In genomic region chr3:190120161-190121060, GRCh38 we compare ENCODE assay signal across 8 cellular contexts. TPM values are rescaled to one million over a fixed set of nuclear protein-coding genes. Genes with fewer than 3 reads are reported as not detected.
DNase-seq lines count a peak whose midpoint lies in the region; ATAC-seq and TF ChIP-seq lines count a peak whose summit lies in the region.

TSS of gene P3H2 (minus strand) at chr3:190120897. CDS start at chr3:190120731, 166 bp downstream.

- peak within 1 kb of the TSS; percentile 29 for H3K9ac ChIP-seq in neural progenitor cell

- H3K27me3 Mint-ChIP-seq in activated naive CD8-positive, alpha-beta T cell treated with anti-CD3 and anti-CD28 coated beads for 36 hours: peaks cover 68% of the 10 kb centered on the region
- H3K27me3 Mint-ChIP-seq in glutamatergic neuron (ENCODE audit: unreplicated experiment) (peaks cover 6% of the 10 kb centered on the region), neural progenitor cell (ENCODE audit: insufficient read depth, low read depth) (peaks cover 9% of the 10 kb centered on the region)

- TF ChIP-seq CTCF in AG09309 (IDR thresholded peaks at IDR 0.05; ENCODE audit: control insufficient read depth, insufficient read depth, low read depth, low read length, missing control alignments) (peak; percentile 58), glutamatergic neuron (IDR thresholded peaks at IDR 0.05; ENCODE audit: partially characterized antibody, unreplicated experiment) (no peak), neural progenitor cell (IDR thresholded peaks at IDR 0.05) (no peak), vagina (IDR thresholded peaks at IDR 0.05) (peak in 2 of 3 experiments; percentile 10 to 28)

- DNase-seq in AG09309 (ENCODE audit: low read depth) (no peak), NCI-H524 treated with DMSO at 0.1 percent for 48 hours (lab: John Stamatoyannopoulos, UW) (peak; percentile 53), glutamatergic neuron (peak; percentile 87), neural progenitor cell (ENCODE audit: low spot score) (peak; percentile 95), vagina (ENCODE audit: extremely low spot score in 2 of 2) (no peak)
- DNase-seq in activated naive CD8-positive, alpha-beta T cell treated with anti-CD3 and anti-CD28 coated beads for 36 hours: peak; percentile 54

- H3K36me3 ChIP-seq in neural progenitor cell (no peaks in the 10 kb centered on the region), vagina (no peaks in the 10 kb centered on the region)

- H3K4me1 ChIP-seq in neural progenitor cell: peaks cover 12% of the 10 kb centered on the region
- H3K4me1 ChIP-seq in vagina: peaks cover 47% of the 10 kb centered on the region

- peak within 1 kb of the TSS; percentile 91 for H3K4me2 ChIP-seq in neural progenitor cell

- no peaks in the 10 kb centered on the region for H3K9me3 ChIP-seq in neural progenitor cell (ENCODE audit: low read depth)
- no peaks in the 10 kb centered on the region for H3K9me3 ChIP-seq in vagina

- H3F3A ChIP-seq in neural progenitor cell (ENCODE audit: low read depth): peaks cover 16% of the 10 kb centered on the region

- no peak within 1 kb of the TSS for H3K27ac ChIP-seq in neural progenitor cell
- H3K27ac ChIP-seq in vagina: peak within 1 kb of the TSS; percentile 89

- intact Hi-C loops in vagina (cut with DNase I): loop anchor here (10.0 kb wide), 1 partner anchor 146 kb away; no protein-coding TSS in a partner anchor

- H3K4me3 ChIP-seq in AG09309 (ENCODE audit: control insufficient read depth, low read depth, low read length) (peak within 1 kb of the TSS; percentile 48), neural progenitor cell (peak within 1 kb of the TSS; percentile 88), vagina (peak within 1 kb of the TSS; percentile 71 to 81)

- peaks cover 4% of the 10 kb centered on the region for H4K20me1 ChIP-seq in neural progenitor cell (ENCODE audit: low read depth)

- peaks cover 6% of the 10 kb centered on the region for H3K4me1 Mint-ChIP-seq in activated naive CD8-positive, alpha-beta T cell treated with anti-CD3 and anti-CD28 coated beads for 36 hours
- H3K4me1 Mint-ChIP-seq in glutamatergic neuron (ENCODE audit: low read depth, unreplicated experiment): no peaks in the 10 kb centered on the region
- H3K4me1 Mint-ChIP-seq in neural progenitor cell: peaks cover 47% of the 10 kb centered on the region

- ATAC-seq in GM18867 (IDR thresholded peaks at IDR 0.05; ENCODE audit: unreplicated experiment) (peak; percentile 91), HG03139 (IDR thresholded peaks at IDR 0.05; ENCODE audit: unreplicated experiment) (peak; percentile 71)

- no peaks in the 10 kb centered on the region for H3K36me3 Mint-ChIP-seq in activated naive CD8-positive, alpha-beta T cell treated with anti-CD3 and anti-CD28 coated beads for 36 hours
- H3K36me3 Mint-ChIP-seq in glutamatergic neuron (ENCODE audit: unreplicated experiment): no peaks in the 10 kb centered on the region
- peaks cover 2% of the 10 kb centered on the region for H3K36me3 Mint-ChIP-seq in neural progenitor cell

- no peak within 1 kb of the TSS for H3K27ac Mint-ChIP-seq in activated naive CD8-positive, alpha-beta T cell treated with anti-CD3 and anti-CD28 coated beads for 36 hours
- no peak within 1 kb of the TSS for H3K27ac Mint-ChIP-seq in glutamatergic neuron (ENCODE audit: unreplicated experiment)
- H3K27ac Mint-ChIP-seq in neural progenitor cell: peak within 1 kb of the TSS; percentile 88

- peak within 1 kb of the TSS; percentile 65 for H3K4me3 Mint-ChIP-seq in activated naive CD8-positive, alpha-beta T cell treated with anti-CD3 and anti-CD28 coated beads for 36 hours
- H3K4me3 Mint-ChIP-seq in glutamatergic neuron (ENCODE audit: unreplicated experiment) (peak within 1 kb of the TSS; percentile 84), neural progenitor cell (peak within 1 kb of the TSS; percentile 88)

- H3K79me2 ChIP-seq in neural progenitor cell (ENCODE audit: low read depth): peaks cover 12% of the 10 kb centered on the region

- H3K27me3 ChIP-seq in neural progenitor cell (peaks cover 11% of the 10 kb centered on the region), vagina (no peaks in the 10 kb centered on the region)

- H2AFZ ChIP-seq in neural progenitor cell (replicated peaks): peak within 1 kb of the TSS; percentile 98

- H3K9me3 Mint-ChIP-seq in activated naive CD8-positive, alpha-beta T cell treated with anti-CD3 and anti-CD28 coated beads for 36 hours: no peaks in the 10 kb centered on the region
- H3K9me3 Mint-ChIP-seq in glutamatergic neuron (ENCODE audit: unreplicated experiment) (no peaks in the 10 kb centered on the region), neural progenitor cell (peaks cover 2% of the 10 kb centered on the region)

- TF ChIP-seq POLR2A in vagina (IDR thresholded peaks at IDR 0.05): no peak

RNA-seq across cellular contexts. Expression of gene P3H2, which starts in this region (rescaled TPM):
- not detected for total RNA-seq in activated naive CD8-positive, alpha-beta T cell treated with anti-CD3 and anti-CD28 coated beads for 36 hours
- total RNA-seq in glutamatergic neuron (ENCODE audit: unreplicated experiment) (28.6 TPM), neural progenitor cell (ENCODE audit: low replicate concordance) (9.0 and 21.4 TPM in 2 replicates), vagina (41.7 TPM)

Comparison
In these comparisons a context has a peak if more than half of its experiments do, and no peak if none do; other contexts are left out.
1. RNA of gene P3H2 (total RNA-seq): 41.7 TPM in vagina (single experiment), 28.6 TPM in glutamatergic neuron (single experiment) and 9.0 to 21.4 TPM in neural progenitor cell; not detected in activated naive CD8-positive, alpha-beta T cell treated with anti-CD3 and anti-CD28 coated beads for 36 hours; every median in the first group is over 10 times any median in the second.
2. Peak in DNase-seq in activated naive CD8-positive, alpha-beta T cell treated with anti-CD3 and anti-CD28 coated beads for 36 hours; RNA of the gene not detected or under 1 TPM.
3. DNase-seq: peak in NCI-H524 treated with DMSO at 0.1 percent for 48 hours (single experiment), glutamatergic neuron (single experiment) and neural progenitor cell (single experiment); none in AG09309 (single experiment) and vagina (0 of 2).
4. CTCF ChIP-seq: peak in AG09309 (single experiment) and vagina (2 of 3); none in glutamatergic neuron (single experiment) and neural progenitor cell (single experiment).
5. Peak in every context shown above with its lines, with median percentiles within 50 percentile points of each other: H3K4me3 ChIP-seq and H3K4me3 Mint-ChIP-seq.